In the genomic region with DNA sequence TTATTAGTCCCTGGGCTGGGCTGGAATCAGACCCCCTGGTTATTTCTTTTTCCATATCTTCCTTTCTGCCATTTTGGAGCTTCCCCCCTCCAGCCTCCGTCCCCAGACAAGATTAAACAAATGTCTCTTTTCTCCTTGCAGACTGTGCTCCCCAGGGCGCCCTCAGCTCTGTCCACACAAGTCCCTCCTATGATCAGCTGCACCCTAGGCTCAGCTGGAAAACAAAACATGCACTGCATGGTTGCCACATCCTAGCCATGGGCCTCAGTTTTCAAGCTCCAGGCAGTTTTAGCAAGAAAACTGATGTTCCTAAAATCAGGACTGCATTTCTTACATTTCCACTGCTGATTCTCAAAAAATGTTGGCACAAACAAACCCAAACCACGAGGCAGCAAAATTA, we compare ENCODE assay signal across 16 cellular contexts. TPM values are rescaled to one million over a fixed set of nuclear protein-coding genes. Genes with fewer than 3 reads are reported as not detected.
DNase-seq lines count a peak whose midpoint lies in the region; ATAC-seq, FAIRE-seq and TF ChIP-seq lines count a peak whose summit lies in the region.
"Had no signal": no experiment of that assay in that cellular context is flagged by ENCODE, and none has a peak within 500 bp of the region (broad histone marks: within the 10 kb centered on the region; RNA-seq: fewer than 3 reads in every experiment).

No MANE protein-coding gene starts in this region.

- no peak for TF ChIP-seq RAD21 in H1 (IDR thresholded peaks at IDR 0.05 in 1 of 2, conservative IDR thresholded peaks at IDR 0.05 in 1 of 2; ENCODE audit: low read depth in 2 of 2, low read length in 2 of 2)

- 0 out of 2 replicates have a peak overlapping the region, but pooled peaks have one; percentile 40 for H2BK20ac ChIP-seq in H1 (ENCODE audit: low read length)

- no peaks in the 10 kb centered on the region for H3K79me1 ChIP-seq in H1 (ENCODE audit: low read depth, low read length)

- 88% methylated on average over 3 of the region's 3 CpGs; no CpG with 5 or more reads in 1 of the 2 experiments for WGBS in H1 (ENCODE audit: extremely low coverage in 1 of 2, insufficient coverage in 1 of 2, insufficient read length in 1 of 2, insufficient replicate concordance in 2 of 2, low coverage in 1 of 2, low lambda C conversion rate in 2 of 2, missing lambda C conversion rate in 1 of 2), 2 experiments

- H4K20me1 ChIP-seq in H1 (replicated peaks in 1 of 2; ENCODE audit: control insufficient read depth in 1 of 2, insufficient read depth in 2 of 2, low read length in 2 of 2) = no peaks in the 10 kb centered on the region
- H4K20me1 ChIP-seq: BLaER1 had no signal

- no peak for TF ChIP-seq EP300 in H1 (IDR thresholded peaks at IDR 0.05; ENCODE audit: borderline replicate concordance in 1 of 2, low read depth in 2 of 2, low read length in 2 of 2)

- POLR2A ChIA-PET in activated CD8-positive, alpha-beta T cell treated with anti-CD3 and anti-CD28 coated beads, Interleukin-2, amount 10 ng/mL, durations not matched to agents 7 days and 5 days (lab: Charles Lee) = interaction anchor here (0.6 kb wide), 1 partner anchor 52 kb away, joined by 5 read pairs; no protein-coding TSS in a partner anchor
- POLR2A ChIA-PET in activated CD8-positive, alpha-beta T cell treated with anti-CD3 and anti-CD28 coated beads for 36 hours (lab: Charles Lee) = interaction anchor here (0.7 to 1.9 kb wide), 4 partner anchors 11 to 232 kb away, joined by 4 to 6 read pairs (median 4); no protein-coding TSS in a partner anchor
- POLR2A ChIA-PET in WTC11 (lab: Charles Lee) = no interaction called here
- POLR2A ChIA-PET in H1 (lab: Charles Lee; ENCODE audit: partially characterized antibody) = interaction anchor here (1.0 to 1.1 kb wide), 2 partner anchors 8 to 14 kb away, joined by 4 read pairs; no protein-coding TSS in a partner anchor

- H3K27me3 Mint-ChIP-seq in activated CD8-positive, alpha-beta T cell treated with anti-CD3 and anti-CD28 coated beads, Interleukin-2, amount 10 ng/mL, durations not matched to agents 7 days and 5 days (ENCODE audit: low read depth) = peaks cover 41% of the 10 kb centered on the region
- peaks cover 11% of the 10 kb centered on the region for H3K27me3 Mint-ChIP-seq in activated CD8-positive, alpha-beta T cell treated with anti-CD3 and anti-CD28 coated beads for 36 hours
- H3K27me3 Mint-ChIP-seq in WTC11 (ENCODE audit: low read depth) = no peaks in the 10 kb centered on the region
- H3K27me3 Mint-ChIP-seq in stimulated activated naive B cell treated with anti-CD40 and anti-IgM and Interleukin-4, amounts not matched to agents 10 μg/mL and 1 μg/mL and 100 μg/mL, for 72 hours = peaks cover 13 to 14% of the 10 kb centered on the region in 2 donors

- H4K8ac ChIP-seq in H1 (ENCODE audit: extremely low read depth, insufficient read depth, low read length) = no peak overlapping the region

- TF ChIP-seq POLR2A in H1 (IDR thresholded peaks at IDR 0.05; ENCODE audit: control extremely low read depth in 1 of 2, low read depth in 2 of 2, low read length in 2 of 2) = no peak
- no peak for TF ChIP-seq POLR2A in GM12891 (IDR thresholded peaks at IDR 0.05; ENCODE audit: low read depth, low read length)

- H3K14ac ChIP-seq in H1 (ENCODE audit: insufficient read length) = no peak overlapping the region

- H3K36me3 ChIP-seq in H1 (ENCODE audit: control insufficient read depth in 2 of 4, insufficient read depth in 4 of 4, low read length in 3 of 4) = no peaks in the 10 kb centered on the region; a peak in 1 of 8 replicates
- H3K36me3 ChIP-seq: BLaER1 had no signal

- H3K4me3 ChIP-seq in H1 (ENCODE audit: extremely low read depth in 1 of 4, insufficient read depth in 2 of 4, low read depth in 3 of 4, low read length in 4 of 4) (no peak overlapping the region), foreskin fibroblast (ENCODE audit: low read depth in 1 of 2, low read length in 2 of 2) (no peak overlapping the region)
- H3K4me3 ChIP-seq: BLaER1 had no signal

- no peak overlapping the region for H2BK12ac ChIP-seq in H1 (ENCODE audit: low read depth, low read length)

- peaks cover 0 to 14% (median 5%) of the 10 kb centered on the region in 4 experiments; a peak in 4 of 7 replicates for H3K4me1 ChIP-seq in H1 (replicated peaks in 1 of 4; ENCODE audit: control insufficient read depth in 3 of 4, insufficient read depth in 4 of 4, low read length in 3 of 4)

- DNase-seq in activated CD8-positive, alpha-beta T cell treated with anti-CD3 and anti-CD28 coated beads, Interleukin-2, amount 10 ng/mL, durations not matched to agents 7 days and 5 days = peak; percentile 19
- DNase-seq in activated CD8-positive, alpha-beta T cell treated with anti-CD3 and anti-CD28 coated beads for 36 hours = no peak
- DNase-seq in WTC11 (ENCODE audit: low spot score) = no peak
- DNase-seq in H1 (ENCODE audit: low read depth in 1 of 2, low spot score in 2 of 2) = no peak
- no peak for DNase-seq in stimulated activated naive B cell treated with anti-CD40 and anti-IgM and Interleukin-4, amounts not matched to agents 10 μg/mL and 1 μg/mL and 100 μg/mL, for 72 hours
- DNase-seq in DMS 273 (lab: John Stamatoyannopoulos, UW; ENCODE audit: unreplicated experiment) = no peak
- no peak for DNase-seq in foreskin fibroblast
- no peak for DNase-seq in GM12891 (ENCODE audit: insufficient read length, low spot score)
- DNase-seq: 8988T, AML-193, Calu3, DMS79 had no signal

- H3K27me3 ChIP-seq in H1 (replicated peaks in 1 of 4; ENCODE audit: control insufficient read depth in 3 of 4, extremely low read depth in 1 of 4, insufficient read depth in 3 of 4, low read length in 3 of 4) = no peaks in the 10 kb centered on the region
- H3K27me3 ChIP-seq: BLaER1 had no signal

- no peak overlapping the region for H2BK15ac ChIP-seq in H1 (ENCODE audit: low read length)

- H3K79me2 ChIP-seq in H1 (ENCODE audit: control insufficient read depth in 1 of 2, insufficient read depth in 2 of 2, low read length in 2 of 2) = no peaks in the 10 kb centered on the region

- no peak overlapping the region for H3K56ac ChIP-seq in H1 (replicated peaks; ENCODE audit: insufficient read length, low read depth, low read length)

- CTCF ChIA-PET in activated CD8-positive, alpha-beta T cell treated with anti-CD3 and anti-CD28 coated beads, Interleukin-2, amount 10 ng/mL, durations not matched to agents 7 days and 5 days (lab: Charles Lee) = interaction anchor here (0.9 to 1.7 kb wide), 2 partner anchors 13 to 268 kb away, joined by 3 to 8 read pairs; no protein-coding TSS in a partner anchor
- CTCF ChIA-PET in activated CD8-positive, alpha-beta T cell treated with anti-CD3 and anti-CD28 coated beads for 36 hours (lab: Charles Lee) = interaction anchor here (1.4 to 2.3 kb wide), 5 partner anchors 9 to 270 kb away, joined by 3 to 6 read pairs (median 5); no protein-coding TSS in a partner anchor
- CTCF ChIA-PET in WTC11 (lab: Charles Lee) = interaction anchor here (1.0 to 2.2 kb wide), 2 partner anchors 20 to 247 kb away, joined by 3 to 11 read pairs; no protein-coding TSS in a partner anchor
- CTCF ChIA-PET in H1 (lab: Charles Lee; ENCODE audit: partially characterized antibody) = interaction anchor here (1.0 to 4.4 kb wide), 9 partner anchors 10 to 269 kb away, joined by 3 to 17 read pairs (median 7); no protein-coding TSS in a partner anchor

- peak overlapping the region; percentile 9 for H2BK120ac ChIP-seq in H1 (replicated peaks; ENCODE audit: low read depth, low read length)

- peak overlapping the region; percentile 66 for H2AFZ ChIP-seq in H1 (ENCODE audit: low read length)

- H3K4me3 Mint-ChIP-seq in activated CD8-positive, alpha-beta T cell treated with anti-CD3 and anti-CD28 coated beads, Interleukin-2, amount 10 ng/mL, durations not matched to agents 7 days and 5 days = no peak overlapping the region
- no peak overlapping the region for H3K4me3 Mint-ChIP-seq in activated CD8-positive, alpha-beta T cell treated with anti-CD3 and anti-CD28 coated beads for 36 hours
- H3K4me3 Mint-ChIP-seq in WTC11 = no peak overlapping the region
- no peak overlapping the region for H3K4me3 Mint-ChIP-seq in stimulated activated naive B cell treated with anti-CD40 and anti-IgM and Interleukin-4, amounts not matched to agents 10 μg/mL and 1 μg/mL and 100 μg/mL, for 72 hours

- no peak overlapping the region for H3K27ac Mint-ChIP-seq in activated CD8-positive, alpha-beta T cell treated with anti-CD3 and anti-CD28 coated beads, Interleukin-2, amount 10 ng/mL, durations not matched to agents 7 days and 5 days
- H3K27ac Mint-ChIP-seq in activated CD8-positive, alpha-beta T cell treated with anti-CD3 and anti-CD28 coated beads for 36 hours = no peak overlapping the region
- peak overlapping the region; percentile 81 for H3K27ac Mint-ChIP-seq in WTC11
- H3K27ac Mint-ChIP-seq in stimulated activated naive B cell treated with anti-CD40 and anti-IgM and Interleukin-4, amounts not matched to agents 10 μg/mL and 1 μg/mL and 100 μg/mL, for 72 hours = peak overlapping the region; percentile 89

- H3K4ac ChIP-seq in H1 (replicated peaks; ENCODE audit: insufficient read length, low read depth, low read length) = no peak overlapping the region

- H3K9me3 ChIP-seq in H1 (ENCODE audit: insufficient read depth in 2 of 2, low read depth in 1 of 2, low read length in 1 of 2) = no peaks in the 10 kb centered on the region
- H3K9me3 ChIP-seq: BLaER1 had no signal

- H3K27ac ChIP-seq in H1 (ENCODE audit: low read depth, low read length) = no peak overlapping the region
- H3K27ac ChIP-seq: BLaER1 had no signal

- no peak overlapping the region for H3K9ac ChIP-seq in H1 (replicated peaks in 1 of 4; ENCODE audit: extremely low read depth in 1 of 4, low read depth in 3 of 4, low read length in 3 of 4)
- H3K9ac ChIP-seq: BLaER1 had no signal

- ATAC-seq in activated CD8-positive, alpha-beta T cell treated with anti-CD3 and anti-CD28 coated beads, Interleukin-2, amount 10 ng/mL, durations not matched to agents 7 days and 5 days = no peak
- no peak for ATAC-seq in activated CD8-positive, alpha-beta T cell treated with anti-CD3 and anti-CD28 coated beads for 36 hours
- no peak for ATAC-seq in WTC11
- ATAC-seq in stimulated activated naive B cell treated with anti-CD40 and anti-IgM and Interleukin-4, amounts not matched to agents 10 μg/mL and 1 μg/mL and 100 μg/mL, for 72 hours (replicated peaks) = no peak
- ATAC-seq: HCT116 had no signal

- H3K4me2 ChIP-seq in H1 (ENCODE audit: insufficient read depth in 1 of 2, low read depth in 2 of 2, low read length in 2 of 2) = no peak overlapping the region
- H3K4me2 ChIP-seq: BLaER1 had no signal

- no peak overlapping the region for H2BK5ac ChIP-seq in H1 (ENCODE audit: low read depth, low read length)

- no peaks in the 10 kb centered on the region for H3K4me1 Mint-ChIP-seq in activated CD8-positive, alpha-beta T cell treated with anti-CD3 and anti-CD28 coated beads, Interleukin-2, amount 10 ng/mL, durations not matched to agents 7 days and 5 days (ENCODE audit: low read depth)
- no peaks in the 10 kb centered on the region for H3K4me1 Mint-ChIP-seq in activated CD8-positive, alpha-beta T cell treated with anti-CD3 and anti-CD28 coated beads for 36 hours (ENCODE audit: low read depth)
- peaks cover 41% of the 10 kb centered on the region for H3K4me1 Mint-ChIP-seq in WTC11
- peaks cover 10 to 22% of the 10 kb centered on the region in 2 donors for H3K4me1 Mint-ChIP-seq in stimulated activated naive B cell treated with anti-CD40 and anti-IgM and Interleukin-4, amounts not matched to agents 10 μg/mL and 1 μg/mL and 100 μg/mL, for 72 hours

- no peak for TF ChIP-seq CTCF in activated CD8-positive, alpha-beta T cell treated with anti-CD3 and anti-CD28 coated beads for 36 hours (IDR thresholded peaks at IDR 0.05)
- TF ChIP-seq CTCF in WTC11 (IDR thresholded peaks at IDR 0.05) (no peak), H1 (IDR thresholded peaks at IDR 0.05; ENCODE audit: control extremely low read depth in 1 of 3, insufficient read depth in 1 of 3, low read depth in 1 of 3, low read length in 3 of 3) (no peak), foreskin fibroblast (IDR thresholded peaks at IDR 0.05; ENCODE audit: low read depth, low read length) (no peak)

- H4K91ac ChIP-seq in H1 (replicated peaks; ENCODE audit: insufficient read length, low read length) = no peak overlapping the region

- H3K9me3 Mint-ChIP-seq in activated CD8-positive, alpha-beta T cell treated with anti-CD3 and anti-CD28 coated beads, Interleukin-2, amount 10 ng/mL, durations not matched to agents 7 days and 5 days (ENCODE audit: insufficient read depth) = no peaks in the 10 kb centered on the region
- no peaks in the 10 kb centered on the region for H3K9me3 Mint-ChIP-seq in activated CD8-positive, alpha-beta T cell treated with anti-CD3 and anti-CD28 coated beads for 36 hours
- H3K9me3 Mint-ChIP-seq in WTC11 = peaks cover 3% of the 10 kb centered on the region; the same call in 1 of the 2 replicates
- peaks cover 3% of the 10 kb centered on the region in 2 donors for H3K9me3 Mint-ChIP-seq in stimulated activated naive B cell treated with anti-CD40 and anti-IgM and Interleukin-4, amounts not matched to agents 10 μg/mL and 1 μg/mL and 100 μg/mL, for 72 hours

- intact Hi-C loops in activated CD8-positive, alpha-beta T cell treated with anti-CD3 and anti-CD28 coated beads for 36 hours (cut with micrococcal nuclease) = no loop called here

- no peak overlapping the region for H3K23ac ChIP-seq in H1 (ENCODE audit: insufficient read length)

- H2AK5ac ChIP-seq in H1 (ENCODE audit: low read depth, low read length) = no peak overlapping the region

- H3K18ac ChIP-seq in H1 (ENCODE audit: extremely low read depth, low read length) = no peak overlapping the region

- FAIRE-seq in H1 (lab: Jason Lieb, UNC) (no peak), GM12891 (lab: Jason Lieb, UNC) (no peak)
- FAIRE-seq: GM12892, H54 had no signal

- no peaks in the 10 kb centered on the region; the same call in 1 of the 2 replicates for H3K23me2 ChIP-seq in H1 (ENCODE audit: low read depth, low read length)

- H3K36me3 Mint-ChIP-seq in activated CD8-positive, alpha-beta T cell treated with anti-CD3 and anti-CD28 coated beads, Interleukin-2, amount 10 ng/mL, durations not matched to agents 7 days and 5 days (ENCODE audit: low read depth) = no peaks in the 10 kb centered on the region
- no peaks in the 10 kb centered on the region for H3K36me3 Mint-ChIP-seq in activated CD8-positive, alpha-beta T cell treated with anti-CD3 and anti-CD28 coated beads for 36 hours (ENCODE audit: low read depth)
- H3K36me3 Mint-ChIP-seq in WTC11 = no peaks in the 10 kb centered on the region
- H3K36me3 Mint-ChIP-seq in stimulated activated naive B cell treated with anti-CD40 and anti-IgM and Interleukin-4, amounts not matched to agents 10 μg/mL and 1 μg/mL and 100 μg/mL, for 72 hours = peaks cover 1 to 7% of the 10 kb centered on the region in 2 donors

- H4K5ac ChIP-seq in H1 (ENCODE audit: insufficient read length, low read depth, low read length) = no peak overlapping the region

RNA-seq across cellular contexts. Expression of gene RFTN1, which starts 23.5 kb away (rescaled TPM):
- 10 to 100 TPM; 59.9 to 63.4 TPM for total RNA-seq in activated CD8-positive, alpha-beta T cell treated with anti-CD3 and anti-CD28 coated beads, Interleukin-2, amount 10 ng/mL, durations not matched to agents 7 days and 5 days
- 100 to 1,000 TPM; 113 to 125 TPM for total RNA-seq in activated CD8-positive, alpha-beta T cell treated with anti-CD3 and anti-CD28 coated beads for 36 hours
- total RNA-seq in WTC11 (2021) = 2.7 to 3.8 TPM (median 3.2 TPM) in 3 replicates
- total RNA-seq in H1 (2021; fragmentation: NEBNext Ultra II Directional; extraction: Animal tissue kit (Norgen Biotek cat#: 25700)) = 4.9 and 6.7 TPM in 2 replicates
- polyA plus RNA-seq in H1 (2011; rRNA removed) = 4.6 and 7.5 TPM in 2 replicates
- 5.5 TPM for polyA plus RNA-seq in H1 (2011; cell fraction: cytosol; rRNA removed)
- 6.8 TPM for polyA plus RNA-seq in H1 (2011; cell fraction: nucleus; rRNA removed)
- 3.2 to 4.3 TPM (median 4.0 TPM) in 4 replicates for polyA plus RNA-seq in H1 (2012, experiment 1 of 2)
- 2.0 TPM for polyA plus RNA-seq in H1 (2012, experiment 2 of 2)
- polyA plus RNA-seq in H1 (2013, experiment 1 of 2) = 5.8 TPM
- 4.9 TPM for polyA plus RNA-seq in H1 (2013, experiment 2 of 2)
- 4.3 and 4.7 TPM in 2 replicates for polyA minus RNA-seq in H1 (2011; rRNA and poly(A)+ RNA removed)
- polyA minus RNA-seq in H1 (2011; cell fraction: cytosol; rRNA and poly(A)+ RNA removed) = 3.1 TPM
- polyA minus RNA-seq in H1 (2011; cell fraction: nucleus; rRNA and poly(A)+ RNA removed) = 5.8 TPM
- 168 TPM for polyA plus RNA-seq in GM12891 (2012; ENCODE audit: low read depth, missing spikeins)

Comparison
In these comparisons a context has a peak if more than half of its experiments do, and no peak if none do; other contexts are left out.
1. H3K27ac Mint-ChIP-seq: peak in WTC11 (single experiment) and stimulated activated naive B cell treated with anti-CD40 and anti-IgM and Interleukin-4, amounts not matched to agents 10 μg/mL and 1 μg/mL and 100 μg/mL, for 72 hours (single experiment); none in activated CD8-positive, alpha-beta T cell treated with anti-CD3 and anti-CD28 coated beads, Interleukin-2, amount 10 ng/mL, durations not matched to agents 7 days and 5 days (single experiment) and activated CD8-positive, alpha-beta T cell treated with anti-CD3 and anti-CD28 coated beads for 36 hours (single experiment).